Comparison of ENCODE assay signal across 8 cellular contexts in the genomic region with DNA sequence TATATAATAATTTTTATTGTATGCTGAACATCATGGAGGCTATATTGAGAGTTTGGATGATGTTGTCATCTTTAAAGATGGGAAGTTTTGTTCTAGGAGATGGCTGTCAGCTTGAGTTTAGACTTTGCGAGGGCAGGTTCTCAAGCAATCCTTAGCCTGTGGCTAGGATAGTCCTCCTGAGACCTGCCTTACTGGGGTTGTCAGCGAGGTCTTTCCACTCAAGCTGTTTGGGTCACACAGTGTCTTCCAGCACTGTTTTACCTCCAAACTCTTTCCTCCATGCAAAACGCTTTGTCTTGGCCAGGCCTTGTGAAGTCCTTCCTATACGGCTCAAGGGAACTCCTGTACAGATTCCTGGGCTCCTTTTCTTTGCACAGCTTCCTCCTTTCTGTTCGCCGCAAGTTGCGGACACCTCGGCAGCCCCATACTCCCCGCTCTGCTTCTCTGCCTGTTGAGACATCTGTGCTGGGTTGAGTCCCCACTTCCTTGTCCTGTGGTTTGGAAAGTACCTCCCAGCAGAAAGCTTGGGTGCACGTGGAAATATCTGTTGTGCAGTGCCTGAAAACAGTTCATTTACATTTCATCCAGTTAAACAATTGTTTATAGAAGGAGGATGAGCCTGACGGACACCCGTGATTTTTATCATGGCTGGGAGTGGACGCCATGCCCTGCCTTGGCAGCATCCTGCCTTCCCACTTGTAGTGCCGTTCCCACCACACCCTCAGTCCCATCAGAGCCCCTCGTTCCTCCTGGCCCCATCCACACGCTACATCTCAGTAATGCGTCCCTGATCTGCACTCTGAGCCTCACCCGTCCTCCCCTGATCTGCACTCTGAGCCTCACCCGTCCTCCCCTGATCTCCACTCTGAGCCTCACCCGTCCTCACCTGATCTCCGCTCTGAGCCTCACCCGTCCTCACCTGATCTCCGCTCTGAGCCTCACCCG. TPM values are rescaled to one million over a fixed set of nuclear protein-coding genes. Genes with fewer than 3 reads are reported as not detected.
A peak's percentile ranks its signal among the peaks of the same experiment; 100 is the strongest.
DNase-seq lines count a peak whose midpoint lies in the region; ATAC-seq and TF ChIP-seq lines count a peak whose summit lies in the region.
"Had no signal": no experiment of that assay in that cellular context is flagged by ENCODE, and none has a peak within 500 bp of the region (broad histone marks: within the 10 kb centered on the region; RNA-seq: fewer than 3 reads in every experiment).

No MANE protein-coding gene starts in this region.

- no peak overlapping the region for H3K27ac ChIP-seq in endodermal cell (ENCODE audit: low read depth, low read length)

- H3K27me3 Mint-ChIP-seq in activated naive CD8-positive, alpha-beta T cell treated with anti-CD3 and anti-CD28 coated beads, Interleukin-2, amount 10 ng/mL, durations not matched to agents 7 days and 5 days = peaks cover 7% of the 10 kb centered on the region
- H3K27me3 Mint-ChIP-seq in endodermal cell (ENCODE audit: insufficient read depth) (peaks cover 6% of the 10 kb centered on the region), osteocyte (ENCODE audit: unreplicated experiment) (peaks cover 25% of the 10 kb centered on the region)

- peak overlapping the region; percentile 59 for H3K4me3 Mint-ChIP-seq in activated naive CD8-positive, alpha-beta T cell treated with anti-CD3 and anti-CD28 coated beads, Interleukin-2, amount 10 ng/mL, durations not matched to agents 7 days and 5 days
- H3K4me3 Mint-ChIP-seq in endodermal cell (no peak overlapping the region), osteocyte (ENCODE audit: unreplicated experiment) (no peak overlapping the region)

- POLR2A ChIA-PET in activated naive CD8-positive, alpha-beta T cell treated with anti-CD3 and anti-CD28 coated beads, Interleukin-2, amount 10 ng/mL, durations not matched to agents 7 days and 5 days (lab: Charles Lee) = no interaction called here

- peaks cover 6% of the 10 kb centered on the region for H3K36me3 Mint-ChIP-seq in activated naive CD8-positive, alpha-beta T cell treated with anti-CD3 and anti-CD28 coated beads, Interleukin-2, amount 10 ng/mL, durations not matched to agents 7 days and 5 days
- H3K36me3 Mint-ChIP-seq in endodermal cell (ENCODE audit: low read depth) (no peaks in the 10 kb centered on the region), osteocyte (ENCODE audit: unreplicated experiment) (no peaks in the 10 kb centered on the region)

- TF ChIP-seq CTCF in endodermal cell (conservative IDR thresholded peaks at IDR 0.05) (no peak), osteocyte (IDR thresholded peaks at IDR 0.05) (no peak)

- peak; percentile 76 for ATAC-seq in GM21717 (IDR thresholded peaks at IDR 0.05; ENCODE audit: unreplicated experiment)
- peak; percentile 90 for ATAC-seq in activated naive CD8-positive, alpha-beta T cell treated with anti-CD3 and anti-CD28 coated beads, Interleukin-2, amount 10 ng/mL, durations not matched to agents 7 days and 5 days (ENCODE audit: low read depth)

- peak; percentile 99 for DNase-seq in SKM-1 treated with dmso at 0.1 percent for 144 hours (lab: John Stamatoyannopoulos, UW; ENCODE audit: unreplicated experiment)
- DNase-seq in activated naive CD8-positive, alpha-beta T cell treated with anti-CD3 and anti-CD28 coated beads, Interleukin-2, amount 10 ng/mL, durations not matched to agents 7 days and 5 days = peak; percentile 54
- DNase-seq in stimulated activated CD4-positive, alpha-beta T cell treated with anti-CD3 and anti-CD28 coated beads, Interleukin-1b, Interleukin-23, amount 100 ng/mL, for 48 hours = peak; percentile 55
- DNase-seq in endodermal cell = no peak
- DNase-seq in NCI-H510A treated with DMSO at 0.1 percent for 48 hours (lab: John Stamatoyannopoulos, UW) = no peak
- no peak for DNase-seq in osteocyte (ENCODE audit: extremely low spot score, unreplicated experiment)

- peaks cover 13% of the 10 kb centered on the region for H3K4me1 Mint-ChIP-seq in activated naive CD8-positive, alpha-beta T cell treated with anti-CD3 and anti-CD28 coated beads, Interleukin-2, amount 10 ng/mL, durations not matched to agents 7 days and 5 days
- H3K4me1 Mint-ChIP-seq in endodermal cell = peaks cover 10% of the 10 kb centered on the region
- H3K4me1 Mint-ChIP-seq in osteocyte (ENCODE audit: unreplicated experiment) = no peaks in the 10 kb centered on the region

- H3K4me3 ChIP-seq in endodermal cell (ENCODE audit: low read length) = no peak overlapping the region

- H3K27me3 ChIP-seq in endodermal cell (ENCODE audit: control insufficient read depth, insufficient read depth, low read length, poor library complexity, severe bottlenecking) = no peaks in the 10 kb centered on the region

- no peak overlapping the region for H3K9ac ChIP-seq in endodermal cell (ENCODE audit: extremely low read depth, low read length, poor library complexity, severe bottlenecking)

- H3K36me3 ChIP-seq in endodermal cell (ENCODE audit: control insufficient read depth, insufficient read depth, low read length) = no peaks in the 10 kb centered on the region

- H3K4me1 ChIP-seq in endodermal cell (ENCODE audit: control insufficient read depth, insufficient read depth, low read length) = no peaks in the 10 kb centered on the region

- peak overlapping the region; percentile 55 for H3K27ac Mint-ChIP-seq in activated naive CD8-positive, alpha-beta T cell treated with anti-CD3 and anti-CD28 coated beads, Interleukin-2, amount 10 ng/mL, durations not matched to agents 7 days and 5 days
- H3K27ac Mint-ChIP-seq in endodermal cell = no peak overlapping the region
- H3K27ac Mint-ChIP-seq in osteocyte (ENCODE audit: unreplicated experiment) = no peak overlapping the region

- 84 to 89% methylated on average over 19 to 24 of the region's 24 CpGs for WGBS in endodermal cell (ENCODE audit: insufficient coverage in 1 of 2, insufficient read length in 1 of 2), 2 experiments

- H3K9me3 Mint-ChIP-seq in activated naive CD8-positive, alpha-beta T cell treated with anti-CD3 and anti-CD28 coated beads, Interleukin-2, amount 10 ng/mL, durations not matched to agents 7 days and 5 days = peaks cover 7% of the 10 kb centered on the region
- H3K9me3 Mint-ChIP-seq in endodermal cell (peaks cover 11% of the 10 kb centered on the region), osteocyte (ENCODE audit: unreplicated experiment) (peaks cover 8% of the 10 kb centered on the region)

- no peaks in the 10 kb centered on the region for H3K9me3 ChIP-seq in endodermal cell (ENCODE audit: control insufficient read depth, low read length)

RNA-seq across cellular contexts. Expression of gene CBFA2T3, which starts 55.0 kb away (rescaled TPM):
- total RNA-seq in activated naive CD8-positive, alpha-beta T cell treated with anti-CD3 and anti-CD28 coated beads, Interleukin-2, amount 10 ng/mL, durations not matched to agents 7 days and 5 days = under 1 TPM; 0.08 to 0.26 TPM
- 1 to 10 TPM; 1.0 to 3.1 TPM for total RNA-seq in endodermal cell
- polyA plus RNA-seq in endodermal cell (2013, experiment 1 of 2) = 5.5 TPM
- 4.3 TPM for polyA plus RNA-seq in endodermal cell (2013, experiment 2 of 2)
- not detected in 2 replicates for total RNA-seq in osteocyte
- total RNA-seq: M059J had no signal

Comparison
In these comparisons a context has a peak if more than half of its experiments do, and no peak if none do; other contexts are left out.
1. DNase-seq: peak in SKM-1 treated with dmso at 0.1 percent for 144 hours (single experiment), activated naive CD8-positive, alpha-beta T cell treated with anti-CD3 and anti-CD28 coated beads, Interleukin-2, amount 10 ng/mL, durations not matched to agents 7 days and 5 days (single experiment) and stimulated activated CD4-positive, alpha-beta T cell treated with anti-CD3 and anti-CD28 coated beads, Interleukin-1b, Interleukin-23, amount 100 ng/mL, for 48 hours (single experiment); none in endodermal cell (single experiment), NCI-H510A treated with DMSO at 0.1 percent for 48 hours (single experiment) and osteocyte (single experiment).